ENCODE assay signal across 8 cellular contexts in the genomic region with DNA sequence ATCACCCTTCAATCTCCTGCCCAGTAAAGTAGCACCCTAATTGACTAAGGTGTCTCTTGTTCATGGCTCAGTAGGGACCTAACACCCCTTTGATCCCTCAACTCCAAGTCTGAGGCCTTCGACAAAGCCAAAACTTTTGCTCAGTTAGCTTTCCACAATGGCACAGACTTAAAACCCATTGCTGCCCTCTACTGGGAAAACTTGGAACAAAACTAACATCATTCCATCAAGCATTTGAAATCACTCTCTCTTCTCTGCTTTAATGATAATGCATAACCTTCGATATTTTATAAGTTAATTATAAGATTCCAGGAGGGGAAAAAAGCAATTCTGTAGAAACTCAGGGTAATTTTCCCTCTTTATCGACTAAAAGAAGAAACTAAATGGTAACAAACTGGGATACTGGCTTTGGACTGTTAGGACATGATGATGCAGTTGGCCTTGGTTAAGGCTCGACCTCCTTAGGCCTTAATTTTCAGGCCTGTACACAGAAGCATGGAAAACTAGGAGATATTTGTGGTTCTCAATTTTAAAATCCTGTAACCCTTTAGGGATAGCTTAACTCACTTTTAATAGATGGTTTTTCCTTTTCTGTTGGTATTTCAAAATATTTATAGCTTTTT.
DNase-seq lines count a peak whose midpoint lies in the region; ATAC-seq, FAIRE-seq and TF ChIP-seq lines count a peak whose summit lies in the region.

No MANE protein-coding gene starts in this region.

- no peaks in the 10 kb centered on the region for H4K20me1 ChIP-seq in IMR-90 (ENCODE audit: insufficient read depth, low read length)

- H2BK120ac ChIP-seq in IMR-90 (ENCODE audit: low read depth, low read length) = 0 out of 2 replicates have a peak overlapping the region, but pooled peaks have one; percentile 20

- no peak overlapping the region for H3K18ac ChIP-seq in IMR-90 (ENCODE audit: low read depth, low read length)

- no peak overlapping the region for H3K23ac ChIP-seq in IMR-90 (ENCODE audit: low read depth, low read length)

- in situ Hi-C loops in IMR-90 (cut with MboI; ENCODE audit: low sequenced_read_pairs) = loop anchor here (5.0 to 25.0 kb wide), 4 partner anchors 157 to 1585 kb away; partner anchors contain the start of gene B3GALT1

- TF ChIP-seq POLR2A in IMR-90 (IDR thresholded peaks at IDR 0.05; ENCODE audit: low read depth, low read length) = no peak

- H3K4me2 ChIP-seq in IMR-90 (ENCODE audit: low read depth, low read length) = no peak overlapping the region

- H3K4me1 ChIP-seq in IMR-90 (ENCODE audit: control insufficient read depth, insufficient read depth, low read length) = peaks cover 4% of the 10 kb centered on the region

- CTCF ChIA-PET in IMR-90 (lab: Yijun Ruan, JAX) = interaction anchor here (0.5 to 3.1 kb wide), 21 partner anchors 9 to 855 kb away, joined by 3 to 35 read pairs (median 3); no protein-coding TSS in a partner anchor

- no peak overlapping the region for H2BK15ac ChIP-seq in IMR-90 (ENCODE audit: low read depth, low read length)

- no peaks in the 10 kb centered on the region for H3K9me3 ChIP-seq in IMR-90 (ENCODE audit: control insufficient read depth, insufficient read depth, low read length)

- H3K4me1 Mint-ChIP-seq in neural crest cell = no peaks in the 10 kb centered on the region

- H3K27ac ChIP-seq in IMR-90 (ENCODE audit: insufficient read depth, low read length) = no peak overlapping the region

- no peak overlapping the region for H2AK5ac ChIP-seq in IMR-90 (ENCODE audit: low read depth, low read length)

- no peak overlapping the region for H2AFZ ChIP-seq in IMR-90 (replicated peaks; ENCODE audit: low read length, poor library complexity)

- no peak overlapping the region for H2AK9ac ChIP-seq in IMR-90 (replicated peaks; ENCODE audit: low read depth, low read length, poor library complexity)

- H4K5ac ChIP-seq in IMR-90 (ENCODE audit: low read depth, low read length) = no peak overlapping the region

- H3K9ac ChIP-seq in IMR-90 (ENCODE audit: low read depth, low read length) = no peak overlapping the region

- WGBS in IMR-90 (ENCODE audit: extremely low coverage in 2 of 2, insufficient read length in 1 of 2), 2 experiments = no CpG with 5 or more reads among the region's 4 CpGs

- H3K4ac ChIP-seq in IMR-90 (ENCODE audit: low read depth, low read length) = no peak overlapping the region

- no peaks in the 10 kb centered on the region for H3K9me3 Mint-ChIP-seq in neural crest cell

- H3K27me3 ChIP-seq in IMR-90 (ENCODE audit: control insufficient read depth, insufficient read depth, low read length) = no peaks in the 10 kb centered on the region

- POLR2A ChIA-PET in IMR-90 (lab: Charles Lee; ENCODE audit: unreplicated experiment) = no interaction called here

- intact Hi-C loops in IMR-90 (cut with micrococcal nuclease) = loop anchor here (2.0 to 10.0 kb wide), 5 partner anchors 262 to 1419 kb away; partner anchors contain the start of gene B3GALT1

- no peak overlapping the region for H4K91ac ChIP-seq in IMR-90 (ENCODE audit: insufficient read depth, low read depth, low read length)

- H3K36me3 Mint-ChIP-seq in neural crest cell (ENCODE audit: low read depth) = peaks cover 13% of the 10 kb centered on the region

- FAIRE-seq in GM19239 (lab: Jason Lieb, UNC) = peak; percentile 75

- BruUV-seq in IMR-90 (replicated peaks; lab: Mats Ljungman, UMichigan) = no TSS peak

- TF ChIP-seq CTCF in IMR-90 (conservative IDR thresholded peaks at IDR 0.05; ENCODE audit: low read depth, low read length) = peak; percentile 64
- TF ChIP-seq CTCF in neural crest cell (conservative IDR thresholded peaks at IDR 0.05) = peak; percentile 72

- 0 out of 4 replicates have a peak overlapping the region, but pooled peaks of 1 of the 2 experiments have one; percentile 49 for H4K8ac ChIP-seq in IMR-90 (ENCODE audit: low read depth in 2 of 2, low read length in 2 of 2)

- no peaks in the 10 kb centered on the region; the same call in 1 of the 2 replicates for H3K9me1 ChIP-seq in IMR-90 (ENCODE audit: insufficient read depth, low read length)

- H3K4me3 ChIP-seq in IMR-90 (ENCODE audit: insufficient read depth, low read depth, low read length) = no peak overlapping the region

- TF ChIP-seq RAD21 in IMR-90 (IDR thresholded peaks at IDR 0.05; ENCODE audit: low read length) = peak; percentile 64

- peaks cover 15% of the 10 kb centered on the region for H3K36me3 ChIP-seq in IMR-90 (ENCODE audit: control insufficient read depth, insufficient read depth, low read length)

- H3K14ac ChIP-seq in IMR-90 (replicated peaks; ENCODE audit: low read depth, low read length) = no peak overlapping the region

- dilution Hi-C loops in IMR-90 (cut with HindIII; ENCODE audit: low sequenced_read_pairs, unreplicated experiment) = no loop called here

- peaks cover 5 to 22% of the 10 kb centered on the region in 2 experiments; a peak in 3 of 4 replicates for H3K79me1 ChIP-seq in IMR-90 (ENCODE audit: low read depth in 1 of 2, low read length in 2 of 2)

- peak; percentile 38 for DNase-seq in DMS153 treated with DMSO at 0.1 percent for 48 hours (lab: John Stamatoyannopoulos, UW; ENCODE audit: unreplicated experiment)
- DNase-seq in GM19239 (ENCODE audit: insufficient read length, low spot score) = peak; percentile 16
- peak; percentile 76 for DNase-seq in IMR-90
- DNase-seq in RKO (ENCODE audit: low spot score) = peak; percentile 61
- DNase-seq in fibroblast of gingiva (ENCODE audit: low read depth) = peak; percentile 63
- DNase-seq in neural crest cell (ENCODE audit: low read depth, low spot score) = peak; percentile 44
- no peak for DNase-seq in T1000 (lab: John Stamatoyannopoulos, UW)

- no peak overlapping the region for H3K4me3 Mint-ChIP-seq in neural crest cell

- H2BK5ac ChIP-seq in IMR-90 (ENCODE audit: low read depth, low read length, poor library complexity, severe bottlenecking) = no peak overlapping the region

- ATAC-seq in IMR-90 (ENCODE audit: low read depth) = peak; percentile 58
- no peak for ATAC-seq in GM21515 (IDR thresholded peaks at IDR 0.05; ENCODE audit: unreplicated experiment)

- no peak overlapping the region for H3K56ac ChIP-seq in IMR-90 (ENCODE audit: extremely low read depth, insufficient read depth, low read length)

- no peak overlapping the region for H2BK20ac ChIP-seq in IMR-90 (ENCODE audit: low read depth, low read length)

- H3K27me3 Mint-ChIP-seq in neural crest cell (ENCODE audit: low read depth) = no peaks in the 10 kb centered on the region

- no peak overlapping the region for H3K27ac Mint-ChIP-seq in neural crest cell (ENCODE audit: unreplicated experiment)

TF ChIP-seq in IMR-90, 13 proteins besides CTCF, POLR2A, EP300 and RAD21:
- TF ChIP-seq NFE2L2 (IDR thresholded peaks at IDR 0.05; ENCODE audit: low read depth, low read length) = no peak
- TF ChIP-seq MAFK (IDR thresholded peaks at IDR 0.05; ENCODE audit: low read depth, low read length) = peak; percentile 57
- TF ChIP-seq SMC3 (IDR thresholded peaks at IDR 0.05; ENCODE audit: low read depth, low read length) = peak; percentile 45
